In the genomic region with DNA sequence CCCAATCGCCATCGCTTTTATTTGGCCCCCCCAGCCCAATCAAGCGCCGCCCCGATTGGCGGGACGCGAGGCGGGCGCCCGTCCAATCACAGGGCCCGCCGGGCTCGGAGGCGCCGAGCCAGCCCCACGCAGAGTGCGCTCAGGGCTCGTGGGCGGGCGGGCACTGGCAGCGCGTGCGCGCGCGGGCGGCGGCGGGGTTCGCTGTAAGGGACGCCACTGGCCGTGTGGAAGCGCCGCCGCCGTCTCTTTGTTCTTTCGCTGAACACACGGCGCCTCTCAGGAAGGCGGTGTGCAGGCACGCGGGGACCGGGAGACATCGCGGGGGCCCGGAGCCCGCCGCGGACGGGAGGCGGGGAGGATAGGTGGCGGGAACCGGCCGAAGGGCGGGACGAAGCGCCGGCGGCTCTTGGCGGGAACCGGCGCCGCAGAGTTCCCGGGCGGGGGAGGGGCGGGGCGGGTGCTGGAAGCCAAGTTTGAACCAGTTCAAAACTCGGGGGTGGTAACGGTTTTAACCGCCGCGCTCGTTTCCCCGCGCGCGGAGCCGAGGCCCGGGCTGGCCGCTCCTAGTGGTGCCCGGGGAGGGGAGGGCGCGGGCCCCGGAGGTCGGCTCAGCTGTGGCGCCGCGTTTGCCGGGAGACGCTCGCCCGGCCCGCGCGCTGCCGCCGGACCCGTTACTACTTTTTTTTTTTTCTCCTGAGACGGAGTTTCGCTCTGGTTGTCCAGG, we compare ENCODE assay signal across 1 cellular context.
TF ChIP-seq lines count a peak whose summit lies in the region.

No MANE protein-coding gene starts in this region.

TF ChIP-seq in HepG2, 621 proteins besides CTCF, POLR2A, EP300 and RAD21 (continued from another document and continues in another):
- TF ChIP-seq, protein P1, sequence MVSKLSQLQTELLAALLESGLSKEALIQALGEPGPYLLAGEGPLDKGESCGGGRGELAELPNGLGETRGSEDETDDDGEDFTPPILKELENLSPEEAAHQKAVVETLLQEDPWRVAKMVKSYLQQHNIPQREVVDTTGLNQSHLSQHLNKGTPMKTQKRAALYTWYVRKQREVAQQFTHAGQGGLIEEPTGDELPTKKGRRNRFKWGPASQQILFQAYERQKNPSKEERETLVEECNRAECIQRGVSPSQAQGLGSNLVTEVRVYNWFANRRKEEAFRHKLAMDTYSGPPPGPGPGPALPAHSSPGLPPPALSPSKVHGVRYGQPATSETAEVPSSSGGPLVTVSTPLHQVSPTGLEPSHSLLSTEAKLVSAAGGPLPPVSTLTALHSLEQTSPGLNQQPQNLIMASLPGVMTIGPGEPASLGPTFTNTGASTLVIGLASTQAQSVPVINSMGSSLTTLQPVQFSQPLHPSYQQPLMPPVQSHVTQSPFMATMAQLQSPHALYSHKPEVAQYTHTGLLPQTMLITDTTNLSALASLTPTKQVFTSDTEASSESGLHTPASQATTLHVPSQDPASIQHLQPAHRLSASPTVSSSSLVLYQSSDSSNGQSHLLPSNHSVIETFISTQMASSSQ (IDR thresholded peaks at IDR 0.05; ENCODE audit: low read depth): no peak
- TF ChIP-seq, protein P1 (CRISPR knock-in tag; IDR thresholded peaks at IDR 0.05; ENCODE audit: borderline replicate concordance): no peak
- no peak for TF ChIP-seq ZNF567 (CRISPR knock-in tag; IDR thresholded peaks at IDR 0.05; ENCODE audit: borderline replicate concordance)
- peak; percentile 71; the same call in 1 of the 2 replicates for TF ChIP-seq JUNB (CRISPR knock-in tag; IDR thresholded peaks at IDR 0.05; ENCODE audit: borderline replicate concordance)
- TF ChIP-seq CREM (IDR thresholded peaks at IDR 0.05): no peak
- no peak for TF ChIP-seq CREM (CRISPR knock-in tag; IDR thresholded peaks at IDR 0.05)
- no peak for TF ChIP-seq KDM1A (CRISPR knock-in tag; IDR thresholded peaks at IDR 0.05)
- TF ChIP-seq, protein P2, sequence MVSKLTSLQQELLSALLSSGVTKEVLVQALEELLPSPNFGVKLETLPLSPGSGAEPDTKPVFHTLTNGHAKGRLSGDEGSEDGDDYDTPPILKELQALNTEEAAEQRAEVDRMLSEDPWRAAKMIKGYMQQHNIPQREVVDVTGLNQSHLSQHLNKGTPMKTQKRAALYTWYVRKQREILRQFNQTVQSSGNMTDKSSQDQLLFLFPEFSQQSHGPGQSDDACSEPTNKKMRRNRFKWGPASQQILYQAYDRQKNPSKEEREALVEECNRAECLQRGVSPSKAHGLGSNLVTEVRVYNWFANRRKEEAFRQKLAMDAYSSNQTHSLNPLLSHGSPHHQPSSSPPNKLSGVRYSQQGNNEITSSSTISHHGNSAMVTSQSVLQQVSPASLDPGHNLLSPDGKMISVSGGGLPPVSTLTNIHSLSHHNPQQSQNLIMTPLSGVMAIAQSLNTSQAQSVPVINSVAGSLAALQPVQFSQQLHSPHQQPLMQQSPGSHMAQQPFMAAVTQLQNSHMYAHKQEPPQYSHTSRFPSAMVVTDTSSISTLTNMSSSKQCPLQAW (CRISPR knock-in tag; IDR thresholded peaks at IDR 0.05): no peak
- TF ChIP-seq, protein P3, sequence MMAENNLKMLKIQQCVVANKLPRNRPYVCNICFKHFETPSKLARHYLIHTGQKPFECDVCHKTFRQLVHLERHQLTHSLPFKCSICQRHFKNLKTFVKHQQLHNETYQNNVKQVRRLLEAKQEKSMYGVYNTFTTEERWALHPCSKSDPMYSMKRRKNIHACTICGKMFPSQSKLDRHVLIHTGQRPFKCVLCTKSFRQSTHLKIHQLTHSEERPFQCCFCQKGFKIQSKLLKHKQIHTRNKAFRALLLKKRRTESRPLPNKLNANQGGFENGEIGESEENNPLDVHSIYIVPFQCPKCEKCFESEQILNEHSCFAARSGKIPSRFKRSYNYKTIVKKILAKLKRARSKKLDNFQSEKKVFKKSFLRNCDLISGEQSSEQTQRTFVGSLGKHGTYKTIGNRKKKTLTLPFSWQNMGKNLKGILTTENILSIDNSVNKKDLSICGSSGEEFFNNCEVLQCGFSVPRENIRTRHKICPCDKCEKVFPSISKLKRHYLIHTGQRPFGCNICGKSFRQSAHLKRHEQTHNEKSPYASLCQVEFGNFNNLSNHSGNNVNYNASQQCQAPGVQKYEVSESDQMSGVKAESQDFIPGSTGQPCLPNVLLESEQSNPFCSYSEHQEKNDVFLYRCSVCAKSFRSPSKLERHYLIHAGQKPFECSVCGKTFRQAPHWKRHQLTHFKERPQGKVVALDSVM (CRISPR knock-in tag; IDR thresholded peaks at IDR 0.05): peak; percentile 64; the same call in 1 of the 2 replicates
- peak; percentile 54; the same call in 1 of the 2 replicates for TF ChIP-seq ZNF24 (IDR thresholded peaks at IDR 0.05)
- 0 out of 2 replicates have a peak, but pooled peaks have one; percentile 53 for TF ChIP-seq CENPT (CRISPR knock-in tag; IDR thresholded peaks at IDR 0.05; ENCODE audit: low read depth)
- TF ChIP-seq ELF1 (CRISPR knock-in tag; IDR thresholded peaks at IDR 0.05): 0 out of 2 replicates have a peak, but pooled peaks have one; percentile 3
- TF ChIP-seq ZNF143 (CRISPR knock-in tag; IDR thresholded peaks at IDR 0.05): peak; percentile 35; the same call in 1 of the 2 replicates
- no peak for TF ChIP-seq ZNF550 (CRISPR knock-in tag; IDR thresholded peaks at IDR 0.05; ENCODE audit: borderline replicate concordance)
- TF ChIP-seq ZNF260 (CRISPR knock-in tag; IDR thresholded peaks at IDR 0.05; ENCODE audit: borderline replicate concordance, low read depth): no peak
- TF ChIP-seq, protein P4, sequence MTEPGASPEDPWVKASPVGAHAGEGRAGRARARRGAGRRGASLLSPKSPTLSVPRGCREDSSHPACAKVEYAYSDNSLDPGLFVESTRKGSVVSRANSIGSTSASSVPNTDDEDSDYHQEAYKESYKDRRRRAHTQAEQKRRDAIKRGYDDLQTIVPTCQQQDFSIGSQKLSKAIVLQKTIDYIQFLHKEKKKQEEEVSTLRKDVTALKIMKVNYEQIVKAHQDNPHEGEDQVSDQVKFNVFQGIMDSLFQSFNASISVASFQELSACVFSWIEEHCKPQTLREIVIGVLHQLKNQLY (CRISPR knock-in tag; IDR thresholded peaks at IDR 0.05): no peak
- 0 out of 2 replicates have a peak, but pooled peaks have one; percentile 18 for TF ChIP-seq ZNF557 (CRISPR knock-in tag; IDR thresholded peaks at IDR 0.05)
- TF ChIP-seq, protein P5, sequence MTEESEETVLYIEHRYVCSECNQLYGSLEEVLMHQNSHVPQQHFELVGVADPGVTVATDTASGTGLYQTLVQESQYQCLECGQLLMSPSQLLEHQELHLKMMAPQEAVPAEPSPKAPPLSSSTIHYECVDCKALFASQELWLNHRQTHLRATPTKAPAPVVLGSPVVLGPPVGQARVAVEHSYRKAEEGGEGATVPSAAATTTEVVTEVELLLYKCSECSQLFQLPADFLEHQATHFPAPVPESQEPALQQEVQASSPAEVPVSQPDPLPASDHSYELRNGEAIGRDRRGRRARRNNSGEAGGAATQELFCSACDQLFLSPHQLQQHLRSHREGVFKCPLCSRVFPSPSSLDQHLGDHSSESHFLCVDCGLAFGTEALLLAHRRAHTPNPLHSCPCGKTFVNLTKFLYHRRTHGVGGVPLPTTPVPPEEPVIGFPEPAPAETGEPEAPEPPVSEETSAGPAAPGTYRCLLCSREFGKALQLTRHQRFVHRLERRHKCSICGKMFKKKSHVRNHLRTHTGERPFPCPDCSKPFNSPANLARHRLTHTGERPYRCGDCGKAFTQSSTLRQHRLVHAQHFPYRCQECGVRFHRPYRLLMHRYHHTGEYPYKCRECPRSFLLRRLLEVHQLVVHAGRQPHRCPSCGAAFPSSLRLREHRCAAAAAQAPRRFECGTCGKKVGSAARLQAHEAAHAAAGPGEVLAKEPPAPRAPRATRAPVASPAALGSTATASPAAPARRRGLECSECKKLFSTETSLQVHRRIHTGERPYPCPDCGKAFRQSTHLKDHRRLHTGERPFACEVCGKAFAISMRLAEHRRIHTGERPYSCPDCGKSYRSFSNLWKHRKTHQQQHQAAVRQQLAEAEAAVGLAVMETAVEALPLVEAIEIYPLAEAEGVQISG (CRISPR knock-in tag; IDR thresholded peaks at IDR 0.05): peak; percentile 61; the same call in 1 of the 2 replicates
- TF ChIP-seq, protein P6, sequence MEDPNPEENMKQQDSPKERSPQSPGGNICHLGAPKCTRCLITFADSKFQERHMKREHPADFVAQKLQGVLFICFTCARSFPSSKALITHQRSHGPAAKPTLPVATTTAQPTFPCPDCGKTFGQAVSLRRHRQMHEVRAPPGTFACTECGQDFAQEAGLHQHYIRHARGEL (CRISPR knock-in tag; IDR thresholded peaks at IDR 0.05): 0 out of 2 replicates have a peak, but pooled peaks have one; percentile 44
- TF ChIP-seq, protein P7, sequence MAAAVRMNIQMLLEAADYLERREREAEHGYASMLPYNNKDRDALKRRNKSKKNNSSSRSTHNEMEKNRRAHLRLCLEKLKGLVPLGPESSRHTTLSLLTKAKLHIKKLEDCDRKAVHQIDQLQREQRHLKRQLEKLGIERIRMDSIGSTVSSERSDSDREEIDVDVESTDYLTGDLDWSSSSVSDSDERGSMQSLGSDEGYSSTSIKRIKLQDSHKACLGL (CRISPR knock-in tag; IDR thresholded peaks at IDR 0.05): peak; percentile 64
- TF ChIP-seq YEATS2 (CRISPR knock-in tag; IDR thresholded peaks at IDR 0.05; ENCODE audit: borderline replicate concordance): peak; percentile 69; the same call in 1 of the 2 replicates
- TF ChIP-seq ZNF747 (CRISPR knock-in tag; IDR thresholded peaks at IDR 0.05; ENCODE audit: borderline replicate concordance): peak; percentile 69; the same call in 1 of the 2 replicates
- 0 out of 2 replicates have a peak, but pooled peaks have one; percentile 38 for TF ChIP-seq ZFAT (CRISPR knock-in tag; conservative IDR thresholded peaks at IDR 0.05)
- TF ChIP-seq CAMTA2 (CRISPR knock-in tag; IDR thresholded peaks at IDR 0.05; ENCODE audit: borderline replicate concordance): peak; percentile 67; the same call in 1 of the 2 replicates
- peak; percentile 39 for TF ChIP-seq MED1 (CRISPR knock-in tag; IDR thresholded peaks at IDR 0.05)
- TF ChIP-seq KDM5B (CRISPR knock-in tag; IDR thresholded peaks at IDR 0.05; ENCODE audit: borderline replicate concordance): peak; percentile 71; the same call in 1 of the 2 replicates
- TF ChIP-seq, protein P8, sequence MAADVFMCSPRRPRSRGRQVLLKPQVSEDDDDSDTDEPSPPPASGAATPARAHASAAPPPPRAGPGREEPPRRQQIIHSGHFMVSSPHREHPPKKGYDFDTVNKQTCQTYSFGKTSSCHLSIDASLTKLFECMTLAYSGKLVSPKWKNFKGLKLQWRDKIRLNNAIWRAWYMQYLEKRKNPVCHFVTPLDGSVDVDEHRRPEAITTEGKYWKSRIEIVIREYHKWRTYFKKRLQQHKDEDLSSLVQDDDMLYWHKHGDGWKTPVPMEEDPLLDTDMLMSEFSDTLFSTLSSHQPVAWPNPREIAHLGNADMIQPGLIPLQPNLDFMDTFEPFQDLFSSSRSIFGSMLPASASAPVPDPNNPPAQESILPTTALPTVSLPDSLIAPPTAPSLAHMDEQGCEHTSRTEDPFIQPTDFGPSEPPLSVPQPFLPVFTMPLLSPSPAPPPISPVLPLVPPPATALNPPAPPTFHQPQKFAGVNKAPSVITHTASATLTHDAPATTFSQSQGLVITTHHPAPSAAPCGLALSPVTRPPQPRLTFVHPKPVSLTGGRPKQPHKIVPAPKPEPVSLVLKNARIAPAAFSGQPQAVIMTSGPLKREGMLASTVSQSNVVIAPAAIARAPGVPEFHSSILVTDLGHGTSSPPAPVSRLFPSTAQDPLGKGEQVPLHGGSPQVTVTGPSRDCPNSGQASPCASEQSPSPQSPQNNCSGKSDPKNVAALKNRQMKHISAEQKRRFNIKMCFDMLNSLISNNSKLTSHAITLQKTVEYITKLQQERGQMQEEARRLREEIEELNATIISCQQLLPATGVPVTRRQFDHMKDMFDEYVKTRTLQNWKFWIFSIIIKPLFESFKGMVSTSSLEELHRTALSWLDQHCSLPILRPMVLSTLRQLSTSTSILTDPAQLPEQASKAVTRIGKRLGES (CRISPR knock-in tag; IDR thresholded peaks at IDR 0.05; ENCODE audit: borderline replicate concordance): 0 out of 2 replicates have a peak, but pooled peaks have one; percentile 30
- TF ChIP-seq ETV5 (CRISPR knock-in tag; IDR thresholded peaks at IDR 0.05; ENCODE audit: borderline replicate concordance): peak; percentile 0; the same call in 1 of the 2 replicates
- no peak for TF ChIP-seq FOXJ3 (CRISPR knock-in tag; IDR thresholded peaks at IDR 0.05; ENCODE audit: borderline replicate concordance)
- TF ChIP-seq, protein P9, sequence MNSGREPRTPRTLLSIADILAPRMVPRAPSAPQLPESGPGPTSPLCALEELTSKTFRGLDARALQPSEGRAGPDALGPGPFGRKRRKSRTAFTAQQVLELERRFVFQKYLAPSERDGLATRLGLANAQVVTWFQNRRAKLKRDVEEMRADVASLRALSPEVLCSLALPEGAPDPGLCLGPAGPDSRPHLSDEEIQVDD (CRISPR knock-in tag; IDR thresholded peaks at IDR 0.05; ENCODE audit: borderline replicate concordance): peak; percentile 52; the same call in 1 of the 2 replicates
- TF ChIP-seq ZNF792 (CRISPR knock-in tag; IDR thresholded peaks at IDR 0.05): peak; percentile 50; the same call in 1 of the 2 replicates
- TF ChIP-seq AGO2 (optimal IDR thresholded peaks at IDR 0.05; ENCODE audit: low read depth, low read length): peak; percentile 63
- TF ChIP-seq ZNF431 (CRISPR knock-in tag; IDR thresholded peaks at IDR 0.05; ENCODE audit: borderline replicate concordance, low read depth): peak; percentile 38; the same call in 1 of the 2 replicates
- peak; percentile 38; the same call in 1 of the 2 replicates for TF ChIP-seq ZNF121 (CRISPR knock-in tag; IDR thresholded peaks at IDR 0.05)
- TF ChIP-seq SOX13 (IDR thresholded peaks at IDR 0.05): no peak
- TF ChIP-seq SOX13 (CRISPR knock-in tag; conservative IDR thresholded peaks at IDR 0.05 in 1 of 2, IDR thresholded peaks at IDR 0.05 in 1 of 2): no peak; a peak in 1 of 4 replicates
- peak; percentile 35; the same call in 1 of the 2 replicates for TF ChIP-seq BCL6 (CRISPR knock-in tag; IDR thresholded peaks at IDR 0.05)
- TF ChIP-seq, protein P10, sequence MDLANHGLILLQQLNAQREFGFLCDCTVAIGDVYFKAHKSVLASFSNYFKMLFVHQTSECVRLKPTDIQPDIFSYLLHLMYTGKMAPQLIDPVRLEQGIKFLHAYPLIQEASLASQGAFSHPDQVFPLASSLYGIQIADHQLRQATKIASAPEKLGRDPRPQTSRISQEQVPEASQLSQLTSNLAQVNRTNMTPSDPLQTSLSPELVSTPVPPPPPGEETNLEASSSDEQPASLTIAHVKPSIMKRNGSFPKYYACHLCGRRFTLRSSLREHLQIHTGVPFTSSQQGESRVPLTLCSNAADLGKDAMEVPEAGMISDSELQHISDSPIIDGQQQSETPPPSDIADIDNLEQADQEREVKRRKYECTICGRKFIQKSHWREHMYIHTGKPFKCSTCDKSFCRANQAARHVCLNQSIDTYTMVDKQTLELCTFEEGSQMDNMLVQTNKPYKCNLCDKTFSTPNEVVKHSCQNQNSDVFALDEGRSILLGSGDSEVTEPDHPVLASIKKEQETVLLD (CRISPR knock-in tag; IDR thresholded peaks at IDR 0.05; ENCODE audit: low read depth): peak; percentile 85
